Comparison of ENCODE assay signal across 1 cellular context in the genomic region with DNA sequence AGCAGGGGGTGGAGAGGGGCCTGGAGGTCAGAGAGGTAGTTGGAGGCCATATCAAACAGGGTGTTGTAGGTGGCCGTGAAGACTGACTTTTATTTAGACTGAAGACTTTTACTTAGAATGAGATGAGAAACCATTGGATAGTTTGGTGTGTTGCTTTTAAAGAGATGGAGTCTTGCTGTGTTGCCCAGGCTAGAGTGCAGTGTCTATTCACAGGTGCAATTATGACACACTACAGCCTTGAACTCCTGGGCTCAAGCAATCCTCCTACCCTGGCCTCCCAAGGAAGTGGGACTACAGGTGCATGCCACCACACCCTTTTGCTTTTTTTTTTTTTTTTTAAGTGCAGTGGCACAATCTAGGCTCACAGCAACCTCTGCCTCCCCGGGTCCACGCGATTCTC.
TF ChIP-seq lines count a peak whose summit lies in the region.

No MANE protein-coding gene starts in this region.

TF ChIP-seq in K562, 482 proteins besides CTCF, POLR2A, EP300 and RAD21:
- TF ChIP-seq, protein P1, sequence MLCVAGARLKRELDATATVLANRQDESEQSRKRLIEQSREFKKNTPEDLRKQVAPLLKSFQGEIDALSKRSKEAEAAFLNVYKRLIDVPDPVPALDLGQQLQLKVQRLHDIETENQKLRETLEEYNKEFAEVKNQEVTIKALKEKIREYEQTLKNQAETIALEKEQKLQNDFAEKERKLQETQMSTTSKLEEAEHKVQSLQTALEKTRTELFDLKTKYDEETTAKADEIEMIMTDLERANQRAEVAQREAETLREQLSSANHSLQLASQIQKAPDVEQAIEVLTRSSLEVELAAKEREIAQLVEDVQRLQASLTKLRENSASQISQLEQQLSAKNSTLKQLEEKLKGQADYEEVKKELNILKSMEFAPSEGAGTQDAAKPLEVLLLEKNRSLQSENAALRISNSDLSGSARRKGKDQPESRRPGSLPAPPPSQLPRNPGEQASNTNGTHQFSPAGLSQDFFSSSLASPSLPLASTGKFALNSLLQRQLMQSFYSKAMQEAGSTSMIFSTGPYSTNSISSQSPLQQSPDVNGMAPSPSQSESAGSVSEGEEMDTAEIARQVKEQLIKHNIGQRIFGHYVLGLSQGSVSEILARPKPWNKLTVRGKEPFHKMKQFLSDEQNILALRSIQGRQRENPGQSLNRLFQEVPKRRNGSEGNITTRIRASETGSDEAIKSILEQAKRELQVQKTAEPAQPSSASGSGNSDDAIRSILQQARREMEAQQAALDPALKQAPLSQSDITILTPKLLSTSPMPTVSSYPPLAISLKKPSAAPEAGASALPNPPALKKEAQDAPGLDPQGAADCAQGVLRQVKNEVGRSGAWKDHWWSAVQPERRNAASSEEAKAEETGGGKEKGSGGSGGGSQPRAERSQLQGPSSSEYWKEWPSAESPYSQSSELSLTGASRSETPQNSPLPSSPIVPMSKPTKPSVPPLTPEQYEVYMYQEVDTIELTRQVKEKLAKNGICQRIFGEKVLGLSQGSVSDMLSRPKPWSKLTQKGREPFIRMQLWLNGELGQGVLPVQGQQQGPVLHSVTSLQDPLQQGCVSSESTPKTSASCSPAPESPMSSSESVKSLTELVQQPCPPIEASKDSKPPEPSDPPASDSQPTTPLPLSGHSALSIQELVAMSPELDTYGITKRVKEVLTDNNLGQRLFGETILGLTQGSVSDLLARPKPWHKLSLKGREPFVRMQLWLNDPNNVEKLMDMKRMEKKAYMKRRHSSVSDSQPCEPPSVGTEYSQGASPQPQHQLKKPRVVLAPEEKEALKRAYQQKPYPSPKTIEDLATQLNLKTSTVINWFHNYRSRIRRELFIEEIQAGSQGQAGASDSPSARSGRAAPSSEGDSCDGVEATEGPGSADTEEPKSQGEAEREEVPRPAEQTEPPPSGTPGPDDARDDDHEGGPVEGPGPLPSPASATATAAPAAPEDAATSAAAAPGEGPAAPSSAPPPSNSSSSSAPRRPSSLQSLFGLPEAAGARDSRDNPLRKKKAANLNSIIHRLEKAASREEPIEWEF (CRISPR knock-in tag; IDR thresholded peaks at IDR 0.05) = no peak
- TF ChIP-seq MYNN (IDR thresholded peaks at IDR 0.05) (peak; percentile 63; the same call in 1 of the 2 replicates), MYNN (CRISPR knock-in tag; IDR thresholded peaks at IDR 0.05) (no peak), RBM17 (IDR thresholded peaks at IDR 0.05; ENCODE audit: borderline replicate concordance, low read depth, low read length) (no peak)
TF ChIP-seq in K562: peak in this region for 1.
